16 cellular contexts compared by ENCODE assay signal in the genomic region with DNA sequence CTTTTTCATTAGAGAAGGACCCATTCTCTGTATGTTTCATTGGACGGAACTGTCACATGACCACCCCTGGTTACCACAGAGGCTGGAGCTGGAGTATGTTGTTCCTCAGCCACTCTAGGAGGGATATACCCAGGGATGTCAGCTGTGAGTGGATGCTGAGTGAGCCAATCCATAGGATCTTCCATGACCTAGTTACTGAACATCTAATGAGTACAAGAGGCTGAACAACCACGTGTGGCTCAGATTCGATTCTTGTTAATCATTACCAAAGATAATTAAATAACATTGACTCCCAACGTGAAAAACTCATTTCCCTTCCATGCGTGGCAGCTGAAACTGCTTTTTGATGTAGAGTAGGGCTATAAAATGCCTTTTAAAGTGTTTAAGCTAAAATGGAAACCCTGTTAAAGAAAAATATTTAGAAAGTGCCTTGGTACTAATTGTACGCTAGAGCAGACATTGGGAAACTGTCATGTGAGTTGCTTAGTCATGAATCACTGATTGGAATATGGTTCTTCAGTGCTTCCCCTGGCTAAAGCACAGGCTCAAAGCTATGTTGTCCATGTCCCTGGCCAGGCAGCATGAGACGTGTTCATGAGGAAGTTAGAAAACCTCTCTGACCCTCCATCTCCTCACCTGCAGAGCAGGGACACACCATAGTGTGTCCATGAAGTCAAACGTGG.
"Had no signal": no experiment of that assay in that cellular context is flagged by ENCODE, and none has a peak within 500 bp of the region (broad histone marks: within the 10 kb centered on the region; RNA-seq: fewer than 3 reads in every experiment).

No MANE protein-coding gene starts in this region.

- H3K27ac ChIP-seq: adrenal gland, cardiac muscle cell, dorsolateral prefrontal cortex, prostate gland, SJCRH30 had no signal

- FAIRE-seq: TTC549 had no signal

- H3K9me3 ChIP-seq: adrenal gland, prostate gland, SJCRH30 had no signal

- H3K36me3 ChIP-seq: adrenal gland, cardiac muscle cell, prostate gland, SJCRH30 had no signal

- H3K27me3 ChIP-seq: adrenal gland, cardiac muscle cell, dorsolateral prefrontal cortex had no signal

- H3K4me1 ChIP-seq: adrenal gland, prostate gland, SJCRH30 had no signal

- H3K4me3 ChIP-seq: adrenal gland, cardiac muscle cell, dorsolateral prefrontal cortex, prostate gland, SJCRH30 had no signal

- DNase-seq: activated CD4-positive, alpha-beta T cell treated with anti-CD3 and anti-CD28 coated beads for 4 hours; activated CD8-positive, alpha-beta memory T cell treated with anti-CD3 and anti-CD28 coated beads, Interleukin-2, amount 50 U/mL, for 4 hours; activated CD8-positive, alpha-beta T cell treated with anti-CD3 and anti-CD28 coated beads, Interleukin-2, amount 10 ng/mL, durations not matched to agents 7 days and 5 days; activated effector memory CD4-positive, alpha-beta T cell treated with anti-CD3 and anti-CD28 coated beads, Interleukin-2, amount 50 U/mL, for 16 hours; activated T-cell treated with anti-CD3 and anti-CD28 coated beads, Interleukin-2, amount 50 U/mL, for 48 hours; adrenal gland; dorsolateral prefrontal cortex; left ventricle myocardium superior; nucleus accumbens; SJCRH30; stimulated activated CD4-positive, alpha-beta T cell treated with anti-CD3 and anti-CD28 coated beads, Interleukin-1b, Interleukin-23, amount 100 ng/mL, for 48 hours; substantia nigra; T-helper 17 cell had no signal
